ENCODE assay signal across 8 cellular contexts in the genomic region with DNA sequence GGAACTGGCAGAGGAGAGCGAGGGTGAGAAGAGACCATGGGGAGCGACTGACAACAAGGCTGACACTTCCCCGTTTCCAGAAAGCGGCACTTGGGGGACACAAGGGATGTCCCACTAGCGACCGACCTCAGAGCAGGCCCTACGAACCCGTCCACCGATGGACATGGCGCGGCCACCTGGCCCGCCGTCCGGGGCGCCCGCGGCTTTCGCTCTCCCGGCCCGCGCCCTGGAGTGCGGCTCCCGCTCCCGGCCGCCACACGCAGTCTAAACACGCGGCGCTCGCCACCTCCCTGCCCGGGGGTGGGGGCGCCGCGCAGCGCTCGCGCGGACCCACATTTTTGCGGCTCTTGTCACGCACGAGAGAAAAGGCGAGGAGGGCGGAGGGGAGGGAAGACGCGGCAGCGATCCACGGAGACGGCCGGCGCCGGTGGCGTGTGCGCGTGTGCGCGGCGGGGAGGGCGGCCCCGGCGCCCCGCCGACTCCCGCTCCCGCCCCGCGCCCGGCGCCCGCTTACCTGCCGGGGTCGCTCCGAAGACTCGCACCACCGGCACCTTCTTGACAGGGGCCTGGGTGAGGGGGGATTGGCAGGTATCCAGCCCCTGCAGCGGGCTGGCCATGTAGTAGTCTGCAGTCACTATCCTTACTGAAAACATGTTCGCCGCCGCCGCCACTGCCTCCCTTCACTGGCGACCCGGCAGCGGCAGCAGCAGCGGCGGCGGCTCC. TPM values are rescaled to one million over a fixed set of nuclear protein-coding genes. Genes with fewer than 3 reads are reported as not detected.
DNase-seq lines count a peak whose midpoint lies in the region; ATAC-seq and TF ChIP-seq lines count a peak whose summit lies in the region.

No MANE protein-coding gene starts in this region.

- TF ChIP-seq POLR2A in Peyer's patch (IDR thresholded peaks at IDR 0.05), result no peak

- under 1% methylated on average over 85 of the region's 85 CpGs for WGBS in urinary bladder

- H3K27me3 ChIP-seq in Peyer's patch, result no peaks in the 10 kb centered on the region

- peak overlapping the region; percentile 79 for H3K4me3 ChIP-seq in AG09309 (ENCODE audit: control insufficient read depth, low read depth, low read length)
- peak overlapping the region; percentile 80 to 88 (median 86) for H3K4me3 ChIP-seq in Peyer's patch
- peak overlapping the region; percentile 99 for H3K4me3 ChIP-seq in urinary bladder (ENCODE audit: low read depth, low read length)

- no peak for TF ChIP-seq CTCF in AG09309 (IDR thresholded peaks at IDR 0.05; ENCODE audit: control insufficient read depth, insufficient read depth, low read depth, low read length, missing control alignments)
- TF ChIP-seq CTCF in Peyer's patch (IDR thresholded peaks at IDR 0.05), result peak in 2 of 6 experiments; percentile 13 to 20

- ATAC-seq in GM18907 (IDR thresholded peaks at IDR 0.05; ENCODE audit: unreplicated experiment) (peak; percentile 23), HG03159 (IDR thresholded peaks at IDR 0.05; ENCODE audit: unreplicated experiment) (peak; percentile 12)

- H3K4me1 ChIP-seq in Peyer's patch (peaks cover 0 to 14% (median 3%) of the 10 kb centered on the region in 4 donors), urinary bladder (ENCODE audit: insufficient read depth) (no peaks in the 10 kb centered on the region)

- H3K9me3 ChIP-seq in Peyer's patch, result no peaks in the 10 kb centered on the region

- H3K27ac ChIP-seq in Peyer's patch (peak overlapping the region; percentile 98 to 99 (median 98)), urinary bladder (ENCODE audit: low read depth) (peak overlapping the region; percentile 98)

- DNase-seq in AG09309 (ENCODE audit: low read depth), result no peak
- peak; percentile 62 to 79 (median 77) for DNase-seq in Peyer's patch
- peak; percentile 7 for DNase-seq in activated gamma-delta T cell treated with anti-CD3 and anti-CD28 coated beads, Interleukin-2, amount 50 U/mL, for 16 hours (ENCODE audit: low read depth)
- peak; percentile 68 for DNase-seq in globus pallidus (ENCODE audit: low spot score)
- peak in 52 of 56 donors; percentile 21 to 84 (median 68) for DNase-seq in nucleus accumbens (lab: John Stamatoyannopoulos, UW)

- no peaks in the 10 kb centered on the region for H3K36me3 ChIP-seq in Peyer's patch
- no peaks in the 10 kb centered on the region for H3K36me3 ChIP-seq in urinary bladder (ENCODE audit: insufficient read depth)

RNA-seq across cellular contexts. Expression of gene REV3L, which starts 0.6 kb away (rescaled TPM):
- total RNA-seq in Peyer's patch (10 to 100 TPM; 20.5 to 50.3 (median 38.0) TPM), urinary bladder (132 TPM)
- polyA plus RNA-seq in urinary bladder, result 33.8 TPM
